22 cellular contexts compared by ENCODE assay signal in genomic region chr4:74062954-74063353, GRCh38. TPM values are rescaled to one million over a fixed set of nuclear protein-coding genes. Genes with fewer than 3 reads are reported as not detected.
A peak's percentile ranks its signal among the peaks of the same experiment; 100 is the strongest.
DNase-seq lines count a peak whose midpoint lies in the region; ATAC-seq, FAIRE-seq and TF ChIP-seq lines count a peak whose summit lies in the region.
"Had no signal": no experiment of that assay in that cellular context is flagged by ENCODE, and none has a peak within 500 bp of the region (broad histone marks: within the 10 kb centered on the region; RNA-seq: fewer than 3 reads in every experiment).

No MANE protein-coding gene starts in this region.

- intact Hi-C loops in colonic mucosa (cut with DNase I), result no loop called here
- intact Hi-C loops in lower lobe of right lung (cut with DNase I), result no loop called here

- H3K9me2 ChIP-seq in GM23248 (ENCODE audit: insufficient read depth), result no peaks in the 10 kb centered on the region

- no peak overlapping the region for H3K9ac ChIP-seq in GM23248
- H3K9ac ChIP-seq in colonic mucosa (ENCODE audit: low read depth in 2 of 2, low read length in 2 of 2), result no peak overlapping the region

- DNase-seq in GM23248 (no peak), LoVo (ENCODE audit: low spot score) (peak; percentile 64), colonic mucosa (no peak), small intestine (peak; percentile 15), lower lobe of right lung (no peak)
- no peak for DNase-seq in effector CD4-positive, alpha-beta T cell
- DNase-seq: BE2C; CD4-positive, alpha-beta memory T cell; DMS153; DMS79 treated with DMSO at 0.1 percent for 48 hours; EL; HFFc6; IMR-90 had no signal

- TF ChIP-seq CTCF in colonic mucosa (IDR thresholded peaks at IDR 0.05) (no peak), lower lobe of right lung (IDR thresholded peaks at IDR 0.05) (no peak)

- H3K27me3 ChIP-seq in GM23248 (replicated peaks; ENCODE audit: insufficient read depth) (no peaks in the 10 kb centered on the region), colonic mucosa (no peaks in the 10 kb centered on the region), small intestine (ENCODE audit: control insufficient read depth in 2 of 2, insufficient read depth in 2 of 2, low read length in 2 of 2) (no peaks in the 10 kb centered on the region), lower lobe of right lung (ENCODE audit: low read depth) (no peaks in the 10 kb centered on the region)
- H3K27me3 ChIP-seq: BE2C had no signal

- no peaks in the 10 kb centered on the region for H3K36me3 ChIP-seq in GM23248 (ENCODE audit: low read depth)
- no peaks in the 10 kb centered on the region for H3K36me3 ChIP-seq in colonic mucosa
- H3K36me3 ChIP-seq in small intestine (ENCODE audit: control insufficient read depth in 2 of 2, insufficient read depth in 2 of 2, low read length in 2 of 2), result no peaks in the 10 kb centered on the region
- H3K36me3 ChIP-seq in lower lobe of right lung, result no peaks in the 10 kb centered on the region
- H3K36me3 ChIP-seq: BE2C, HAP-1 had no signal

- H3K79me2 ChIP-seq in GM23248 (ENCODE audit: insufficient read depth), result no peaks in the 10 kb centered on the region

- H3K9me3 ChIP-seq in GM23248 (ENCODE audit: low read depth) (no peaks in the 10 kb centered on the region), colonic mucosa (no peaks in the 10 kb centered on the region), small intestine (ENCODE audit: control insufficient read depth, low read depth) (no peaks in the 10 kb centered on the region), lower lobe of right lung (peaks cover 3% of the 10 kb centered on the region)
- H3K9me3 ChIP-seq: BE2C, HAP-1 had no signal

- no peak overlapping the region for H3K4me3 ChIP-seq in GM23248
- H3K4me3 ChIP-seq in colonic mucosa, result no peak overlapping the region
- no peak overlapping the region for H3K4me3 ChIP-seq in small intestine (ENCODE audit: low read depth in 1 of 2, low read length in 2 of 2)
- H3K4me3 ChIP-seq in lower lobe of right lung, result no peak overlapping the region
- H3K4me3 ChIP-seq: HAP-1 had no signal

- FAIRE-seq in small intestine (lab: Jason Lieb, UNC), result no peak
- FAIRE-seq: A204.1, D721Med, G401.6, GM12891, H1 had no signal

- no peak overlapping the region for H3K27ac ChIP-seq in GM23248
- peak overlapping the region; percentile 19 for H3K27ac ChIP-seq in colonic mucosa
- no peak overlapping the region for H3K27ac ChIP-seq in small intestine (ENCODE audit: low read depth in 1 of 2, low read length in 1 of 2)
- no peak overlapping the region for H3K27ac ChIP-seq in lower lobe of right lung
- H3K27ac ChIP-seq: C4-2B, HL-60 had no signal

- in situ Hi-C loops in GM23248 (cut with MboI), result no loop called here

- ATAC-seq in HG02870 (IDR thresholded peaks at IDR 0.05; ENCODE audit: unreplicated experiment), result no peak
- no peak for ATAC-seq in lower lobe of right lung

- H3F3A ChIP-seq in GM23248 (ENCODE audit: insufficient read depth), result no peaks in the 10 kb centered on the region

- no peak overlapping the region for H3K4me2 ChIP-seq in GM23248 (ENCODE audit: unreplicated experiment)

- 0 out of 2 replicates have a peak overlapping the region, but pooled peaks have one; percentile 10 for H2AFZ ChIP-seq in GM23248

- no peaks in the 10 kb centered on the region for H4K20me1 ChIP-seq in GM23248 (ENCODE audit: insufficient read depth)

- no peaks in the 10 kb centered on the region for H3K4me1 ChIP-seq in GM23248 (ENCODE audit: insufficient read depth)
- H3K4me1 ChIP-seq in colonic mucosa, result no peaks in the 10 kb centered on the region
- peaks cover 0 to 4% of the 10 kb centered on the region in 2 donors for H3K4me1 ChIP-seq in small intestine (ENCODE audit: control insufficient read depth in 2 of 2, insufficient read depth in 1 of 2, low read depth in 1 of 2, low read length in 1 of 2)
- H3K4me1 ChIP-seq in lower lobe of right lung, result no peaks in the 10 kb centered on the region
- H3K4me1 ChIP-seq: BE2C, HAP-1 had no signal

RNA-seq across cellular contexts. Expression of gene CXCL3, which starts 24.5 kb away (rescaled TPM):
- total RNA-seq in GM23248 (2014; rRNA removed; shearing (Covaris generic)), result not detected in 2 replicates
- polyA plus RNA-seq in GM23248 (2016; fragmentation: Nextera tagmentation; extraction: Ambion mirVana) (2.1 and 3.0 TPM in 2 replicates), small intestine (1 to 10 TPM in 1 of 3 donors, under 1 TPM in 1, not detected in 1; 0.89 to 5.6 TPM)
- total RNA-seq in colonic mucosa (10 to 100 TPM; 17.5 to 20.2 TPM), lower lobe of right lung (12.1 TPM)
- total RNA-seq: CD4-positive, alpha-beta memory T cell had no signal
- polyA plus RNA-seq: CD4-positive, alpha-beta memory T cell had no signal

RNA-seq across cellular contexts. Expression of gene CXCL2, which starts 36.0 kb away (rescaled TPM):
- total RNA-seq in GM23248 (2014; rRNA removed; shearing (Covaris generic)), result 2.4 and 6.7 TPM in 2 replicates
- 6.0 TPM in 2 replicates for polyA plus RNA-seq in GM23248 (2016; fragmentation: Nextera tagmentation; extraction: Ambion mirVana)
- total RNA-seq in colonic mucosa, result 1 to 10 TPM; 7.5 TPM
- 10 to 100 TPM in 1 of 3 donors, 1 to 10 TPM in 2; 1.1 to 24.4 (median 3.8) TPM for polyA plus RNA-seq in small intestine
- total RNA-seq in lower lobe of right lung, result 30.1 TPM
- polyA plus RNA-seq: CD4-positive, alpha-beta memory T cell had no signal

Comparison
In these comparisons a context has a peak if more than half of its experiments do, and no peak if none do; other contexts are left out.
1. DNase-seq: peak in LoVo (single experiment) and small intestine (single experiment); none in GM23248 (single experiment), colonic mucosa (single experiment), effector CD4-positive, alpha-beta T cell (single experiment) and lower lobe of right lung (single experiment).
2. RNA of gene CXCL3, which starts 24.5 kb away (total RNA-seq): 17.5 to 20.2 TPM in colonic mucosa and 12.1 TPM in lower lobe of right lung (single experiment); not detected in GM23248; every median in the first group is over 10 times any median in the second.